1 cellular context compared by ENCODE assay signal in the genomic region with DNA sequence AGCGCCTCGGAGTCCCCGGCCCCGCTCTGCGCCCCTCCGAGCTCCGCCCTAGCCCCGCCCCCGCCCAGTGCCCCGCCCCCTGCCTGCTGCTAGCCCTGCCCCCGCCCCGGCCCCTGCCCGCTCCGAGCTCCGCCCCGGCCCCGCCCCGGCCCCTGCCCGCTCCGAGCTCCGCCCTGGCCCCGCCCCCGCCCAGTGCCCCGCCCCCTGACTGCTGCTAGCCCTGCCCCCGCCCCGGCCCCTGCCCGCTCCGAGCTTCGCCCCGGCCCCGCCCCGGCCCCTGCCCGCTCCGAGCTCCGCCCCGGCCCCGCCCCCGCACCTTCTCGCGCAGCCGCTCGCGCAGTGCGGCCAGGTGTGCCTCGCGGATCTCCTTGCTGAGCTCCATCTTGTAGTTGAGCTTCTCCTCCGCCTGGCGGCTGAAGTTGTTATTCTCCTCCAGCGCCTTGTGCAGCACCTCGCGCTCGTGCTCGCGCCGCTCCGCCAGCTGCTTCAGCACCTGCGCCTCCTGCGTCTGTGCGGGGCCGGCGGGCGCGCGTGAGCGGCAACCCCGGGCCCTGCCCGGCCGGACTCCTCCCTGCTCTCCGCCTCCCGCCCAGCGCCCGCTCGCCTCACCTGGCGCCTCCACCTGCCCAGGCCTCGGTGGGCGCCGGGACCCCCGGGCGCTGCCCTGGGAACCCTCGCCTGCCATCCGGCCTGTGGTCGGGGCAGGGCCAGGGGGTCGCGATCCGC.
A peak's percentile ranks its signal among the peaks of the same experiment; 100 is the strongest.
TF ChIP-seq lines count a peak whose summit lies in the region.

No MANE protein-coding gene starts in this region.

TF ChIP-seq in HepG2, 621 proteins besides CTCF, POLR2A, EP300 and RAD21 (continued from another document and continues in another):
- TF ChIP-seq MXI1 (IDR thresholded peaks at IDR 0.05; ENCODE audit: borderline replicate concordance, low read depth, low read length): peak; percentile 86; the same call in 1 of the 3 replicates
- TF ChIP-seq, protein P1, sequence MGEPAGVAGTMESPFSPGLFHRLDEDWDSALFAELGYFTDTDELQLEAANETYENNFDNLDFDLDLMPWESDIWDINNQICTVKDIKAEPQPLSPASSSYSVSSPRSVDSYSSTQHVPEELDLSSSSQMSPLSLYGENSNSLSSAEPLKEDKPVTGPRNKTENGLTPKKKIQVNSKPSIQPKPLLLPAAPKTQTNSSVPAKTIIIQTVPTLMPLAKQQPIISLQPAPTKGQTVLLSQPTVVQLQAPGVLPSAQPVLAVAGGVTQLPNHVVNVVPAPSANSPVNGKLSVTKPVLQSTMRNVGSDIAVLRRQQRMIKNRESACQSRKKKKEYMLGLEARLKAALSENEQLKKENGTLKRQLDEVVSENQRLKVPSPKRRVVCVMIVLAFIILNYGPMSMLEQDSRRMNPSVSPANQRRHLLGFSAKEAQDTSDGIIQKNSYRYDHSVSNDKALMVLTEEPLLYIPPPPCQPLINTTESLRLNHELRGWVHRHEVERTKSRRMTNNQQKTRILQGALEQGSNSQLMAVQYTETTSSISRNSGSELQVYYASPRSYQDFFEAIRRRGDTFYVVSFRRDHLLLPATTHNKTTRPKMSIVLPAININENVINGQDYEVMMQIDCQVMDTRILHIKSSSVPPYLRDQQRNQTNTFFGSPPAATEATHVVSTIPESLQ (CRISPR knock-in tag; conservative IDR thresholded peaks at IDR 0.05): 0 out of 2 replicates have a peak, but pooled peaks have one; percentile 37
- TF ChIP-seq ZNF546 (CRISPR knock-in tag; conservative IDR thresholded peaks at IDR 0.05): 0 out of 2 replicates have a peak, but pooled peaks have one; percentile 38
- no peak for TF ChIP-seq ZNF33B (CRISPR knock-in tag; IDR thresholded peaks at IDR 0.05)
- peak; percentile 54 for TF ChIP-seq MED1 (CRISPR knock-in tag; IDR thresholded peaks at IDR 0.05)
- TF ChIP-seq ZNF776 (CRISPR knock-in tag; IDR thresholded peaks at IDR 0.05): peak; percentile 61; the same call in 1 of the 2 replicates
- peak; percentile 48; the same call in 1 of the 2 replicates for TF ChIP-seq ZGPAT (CRISPR knock-in tag; IDR thresholded peaks at IDR 0.05)
- TF ChIP-seq ZNF724P (CRISPR knock-in tag; IDR thresholded peaks at IDR 0.05; ENCODE audit: borderline replicate concordance): peak; percentile 56; the same call in 1 of the 2 replicates
- peak; percentile 81 for TF ChIP-seq SAP130 (CRISPR knock-in tag; IDR thresholded peaks at IDR 0.05; ENCODE audit: low read depth)
- no peak for TF ChIP-seq HMG20A (CRISPR knock-in tag; IDR thresholded peaks at IDR 0.05; ENCODE audit: borderline replicate concordance)
- TF ChIP-seq SP4 (CRISPR knock-in tag; IDR thresholded peaks at IDR 0.05): peak; percentile 86
- peak; percentile 82 for TF ChIP-seq ZNF607 (CRISPR knock-in tag; IDR thresholded peaks at IDR 0.05; ENCODE audit: borderline replicate concordance)
- TF ChIP-seq TEAD3 (CRISPR knock-in tag; optimal IDR thresholded peaks at IDR 0.05; ENCODE audit: borderline replicate concordance): peak; percentile 53
- peak; percentile 14; the same call in 1 of the 2 replicates for TF ChIP-seq RELA (CRISPR knock-in tag; IDR thresholded peaks at IDR 0.05)
- TF ChIP-seq, protein P2, sequence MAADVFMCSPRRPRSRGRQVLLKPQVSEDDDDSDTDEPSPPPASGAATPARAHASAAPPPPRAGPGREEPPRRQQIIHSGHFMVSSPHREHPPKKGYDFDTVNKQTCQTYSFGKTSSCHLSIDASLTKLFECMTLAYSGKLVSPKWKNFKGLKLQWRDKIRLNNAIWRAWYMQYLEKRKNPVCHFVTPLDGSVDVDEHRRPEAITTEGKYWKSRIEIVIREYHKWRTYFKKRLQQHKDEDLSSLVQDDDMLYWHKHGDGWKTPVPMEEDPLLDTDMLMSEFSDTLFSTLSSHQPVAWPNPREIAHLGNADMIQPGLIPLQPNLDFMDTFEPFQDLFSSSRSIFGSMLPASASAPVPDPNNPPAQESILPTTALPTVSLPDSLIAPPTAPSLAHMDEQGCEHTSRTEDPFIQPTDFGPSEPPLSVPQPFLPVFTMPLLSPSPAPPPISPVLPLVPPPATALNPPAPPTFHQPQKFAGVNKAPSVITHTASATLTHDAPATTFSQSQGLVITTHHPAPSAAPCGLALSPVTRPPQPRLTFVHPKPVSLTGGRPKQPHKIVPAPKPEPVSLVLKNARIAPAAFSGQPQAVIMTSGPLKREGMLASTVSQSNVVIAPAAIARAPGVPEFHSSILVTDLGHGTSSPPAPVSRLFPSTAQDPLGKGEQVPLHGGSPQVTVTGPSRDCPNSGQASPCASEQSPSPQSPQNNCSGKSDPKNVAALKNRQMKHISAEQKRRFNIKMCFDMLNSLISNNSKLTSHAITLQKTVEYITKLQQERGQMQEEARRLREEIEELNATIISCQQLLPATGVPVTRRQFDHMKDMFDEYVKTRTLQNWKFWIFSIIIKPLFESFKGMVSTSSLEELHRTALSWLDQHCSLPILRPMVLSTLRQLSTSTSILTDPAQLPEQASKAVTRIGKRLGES (CRISPR knock-in tag; IDR thresholded peaks at IDR 0.05; ENCODE audit: borderline replicate concordance): no peak
- TF ChIP-seq ATAD3A (CRISPR knock-in tag; IDR thresholded peaks at IDR 0.05): 0 out of 2 replicates have a peak, but pooled peaks have one; percentile 59
- peak; percentile 78 for TF ChIP-seq MIER2 (CRISPR knock-in tag; IDR thresholded peaks at IDR 0.05)
- peak; percentile 58; the same call in 1 of the 2 replicates for TF ChIP-seq ZNF446 (CRISPR knock-in tag; IDR thresholded peaks at IDR 0.05)
- TF ChIP-seq ZNF207 (IDR thresholded peaks at IDR 0.05; ENCODE audit: borderline replicate concordance): no peak
- TF ChIP-seq CEBPG (CRISPR knock-in tag; IDR thresholded peaks at IDR 0.05): peak; percentile 23
- 0 out of 2 replicates have a peak, but pooled peaks have one; percentile 25 for TF ChIP-seq MEIS1 (CRISPR knock-in tag; IDR thresholded peaks at IDR 0.05; ENCODE audit: borderline replicate concordance)
- TF ChIP-seq ATF7-NPFF (CRISPR knock-in tag; IDR thresholded peaks at IDR 0.05; ENCODE audit: low read depth): peak; percentile 67
- TF ChIP-seq ZBTB7B (CRISPR knock-in tag; IDR thresholded peaks at IDR 0.05): 0 out of 2 replicates have a peak, but pooled peaks have one; percentile 34
- TF ChIP-seq MYC (CRISPR knock-in tag; IDR thresholded peaks at IDR 0.05; ENCODE audit: borderline replicate concordance): peak; percentile 88
- TF ChIP-seq, protein P3, sequence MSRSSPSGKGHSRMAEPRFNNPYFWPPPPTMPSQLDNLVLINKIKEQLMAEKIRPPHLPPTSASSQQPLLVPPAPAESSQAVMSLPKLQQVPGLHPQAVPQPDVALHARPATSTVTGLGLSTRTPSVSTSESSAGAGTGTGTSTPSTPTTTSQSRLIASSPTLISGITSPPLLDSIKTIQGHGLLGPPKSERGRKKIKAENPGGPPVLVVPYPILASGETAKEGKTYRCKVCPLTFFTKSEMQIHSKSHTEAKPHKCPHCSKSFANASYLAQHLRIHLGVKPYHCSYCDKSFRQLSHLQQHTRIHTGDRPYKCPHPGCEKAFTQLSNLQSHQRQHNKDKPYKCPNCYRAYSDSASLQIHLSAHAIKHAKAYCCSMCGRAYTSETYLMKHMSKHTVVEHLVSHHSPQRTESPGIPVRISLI (CRISPR knock-in tag; IDR thresholded peaks at IDR 0.05; ENCODE audit: borderline replicate concordance): no peak
- TF ChIP-seq, protein P4, sequence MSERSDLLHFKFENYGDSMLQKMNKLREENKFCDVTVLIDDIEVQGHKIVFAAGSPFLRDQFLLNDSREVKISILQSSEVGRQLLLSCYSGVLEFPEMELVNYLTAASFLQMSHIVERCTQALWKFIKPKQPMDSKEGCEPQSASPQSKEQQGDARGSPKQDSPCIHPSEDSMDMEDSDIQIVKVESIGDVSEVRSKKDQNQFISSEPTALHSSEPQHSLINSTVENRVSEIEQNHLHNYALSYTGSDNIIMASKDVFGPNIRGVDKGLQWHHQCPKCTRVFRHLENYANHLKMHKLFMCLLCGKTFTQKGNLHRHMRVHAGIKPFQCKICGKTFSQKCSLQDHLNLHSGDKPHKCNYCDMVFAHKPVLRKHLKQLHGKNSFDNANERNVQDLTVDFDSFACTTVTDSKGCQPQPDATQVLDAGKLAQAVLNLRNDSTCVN (CRISPR knock-in tag; IDR thresholded peaks at IDR 0.05; ENCODE audit: borderline replicate concordance): 0 out of 2 replicates have a peak, but pooled peaks have one; percentile 25
- peak in 1 of 2 experiments; percentile 64; a peak in 1 of 4 replicates for TF ChIP-seq REST (IDR thresholded peaks at IDR 0.05; ENCODE audit: borderline replicate concordance in 1 of 2, low read depth in 1 of 2, low read length in 2 of 2)
- TF ChIP-seq DDIT3 (CRISPR knock-in tag; IDR thresholded peaks at IDR 0.05): no peak
- no peak for TF ChIP-seq SMAD9 (CRISPR knock-in tag; IDR thresholded peaks at IDR 0.05)
- TF ChIP-seq, protein P5, sequence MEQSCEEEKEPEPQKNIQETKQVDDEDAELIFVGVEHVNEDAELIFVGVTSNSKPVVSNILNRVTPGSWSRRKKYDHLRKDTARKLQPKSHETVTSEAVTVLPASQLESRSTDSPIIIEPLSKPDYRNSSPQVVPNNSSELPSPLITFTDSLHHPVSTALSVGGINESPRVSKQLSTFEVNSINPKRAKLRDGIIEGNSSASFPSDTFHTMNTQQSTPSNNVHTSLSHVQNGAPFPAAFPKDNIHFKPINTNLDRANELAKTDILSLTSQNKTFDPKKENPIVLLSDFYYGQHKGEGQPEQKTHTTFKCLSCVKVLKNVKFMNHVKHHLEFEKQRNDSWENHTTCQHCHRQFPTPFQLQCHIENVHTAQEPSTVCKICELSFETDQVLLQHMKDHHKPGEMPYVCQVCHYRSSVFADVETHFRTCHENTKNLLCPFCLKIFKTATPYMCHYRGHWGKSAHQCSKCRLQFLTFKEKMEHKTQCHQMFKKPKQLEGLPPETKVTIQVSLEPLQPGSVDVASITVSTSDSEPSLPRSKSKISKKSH (CRISPR knock-in tag; IDR thresholded peaks at IDR 0.05; ENCODE audit: borderline replicate concordance): peak; percentile 73; the same call in 1 of the 2 replicates
- TF ChIP-seq ZNF292 (CRISPR knock-in tag; IDR thresholded peaks at IDR 0.05; ENCODE audit: borderline replicate concordance, low read depth): no peak
- peak; percentile 22; the same call in 1 of the 2 replicates for TF ChIP-seq NFKB2 (CRISPR knock-in tag; IDR thresholded peaks at IDR 0.05; ENCODE audit: borderline replicate concordance)
- TF ChIP-seq ZNF574 (CRISPR knock-in tag; IDR thresholded peaks at IDR 0.05): 0 out of 2 replicates have a peak, but pooled peaks have one; percentile 39
- no peak for TF ChIP-seq GATAD2A (CRISPR knock-in tag; IDR thresholded peaks at IDR 0.05)
- TF ChIP-seq THAP11 (CRISPR knock-in tag; IDR thresholded peaks at IDR 0.05): peak; percentile 85
